ENCODE assay signal across 28 cellular contexts in the genomic region with DNA sequence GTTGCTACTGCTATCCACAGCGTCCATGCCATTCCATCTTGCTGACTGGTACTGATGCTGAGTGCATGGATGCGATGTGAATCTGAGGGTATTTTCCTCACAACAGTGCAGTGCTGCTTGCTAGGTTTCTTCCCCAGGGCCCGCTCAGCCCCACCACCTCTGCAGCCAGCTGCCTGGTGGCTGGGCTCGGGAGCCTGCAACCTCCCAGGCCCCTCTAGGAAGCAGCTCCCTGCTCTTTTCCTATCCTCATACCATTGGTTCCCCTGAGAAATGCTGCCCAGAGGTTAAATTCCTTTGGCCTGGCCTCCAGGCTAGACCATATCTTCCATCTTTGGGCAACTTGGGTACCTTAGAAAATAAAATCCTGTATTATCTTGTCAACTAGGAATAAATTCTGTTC.
"Had no signal": no experiment of that assay in that cellular context is flagged by ENCODE, and none has a peak within 500 bp of the region (broad histone marks: within the 10 kb centered on the region; RNA-seq: fewer than 3 reads in every experiment).

No MANE protein-coding gene starts in this region.

- H3K4me2 ChIP-seq: smooth muscle cell had no signal

- H3K4me3 Mint-ChIP-seq: immature natural killer cell; naive thymus-derived CD4-positive, alpha-beta T cell; natural killer cell treated with Interleukin-12 subunit alpha and Interleukin-12 subunit beta and Interleukin-15 and Interleukin-18, amount 100 ng/mL, for 72 hours; stimulated activated memory B cell treated with anti-CD40 and anti-IgM and Interleukin-4, amounts not matched to agents 10 μg/mL and 1 μg/mL and 100 μg/mL, for 72 hours; stimulated activated naive CD8-positive, alpha-beta T cell treated with anti-CD3 and anti-CD28 coated beads, Interleukin-15, amount 100 ng/mL, for 72 hours had no signal

- H3K27me3 ChIP-seq: heart left ventricle, neutrophil, right lobe of liver, testis, thyroid gland, transverse colon, upper lobe of left lung had no signal

- H3K4me3 ChIP-seq: heart left ventricle, left ventricle myocardium inferior, lung, mucosa of descending colon, psoas muscle, right lobe of liver, smooth muscle cell, testis, thyroid gland, transverse colon, upper lobe of left lung had no signal

- H3K27ac ChIP-seq: heart left ventricle, left ventricle myocardium inferior, neutrophil, parathyroid adenoma, psoas muscle, right lobe of liver, testis, thyroid gland, transverse colon, upper lobe of left lung had no signal

- ATAC-seq: heart left ventricle; mucosa of descending colon; naive thymus-derived CD4-positive, alpha-beta T cell; natural killer cell treated with Interleukin-12 subunit alpha and Interleukin-12 subunit beta and Interleukin-15 and Interleukin-18, amount 100 ng/mL, for 72 hours; psoas muscle; right lobe of liver; stimulated activated memory B cell treated with anti-CD40 and anti-IgM and Interleukin-4, amounts not matched to agents 10 μg/mL and 1 μg/mL and 100 μg/mL, for 72 hours; stimulated activated naive CD8-positive, alpha-beta T cell treated with anti-CD3 and anti-CD28 coated beads, Interleukin-15, amount 100 ng/mL, for 72 hours had no signal

- FAIRE-seq: islet of Langerhans, kidney had no signal

- H3K36me3 Mint-ChIP-seq: immature natural killer cell; naive thymus-derived CD4-positive, alpha-beta T cell; natural killer cell treated with Interleukin-12 subunit alpha and Interleukin-12 subunit beta and Interleukin-15 and Interleukin-18, amount 100 ng/mL, for 72 hours; stimulated activated memory B cell treated with anti-CD40 and anti-IgM and Interleukin-4, amounts not matched to agents 10 μg/mL and 1 μg/mL and 100 μg/mL, for 72 hours had no signal

- DNase-seq: heart left ventricle; hypothalamus; immature natural killer cell; kidney; left ventricle myocardium inferior; midbrain; mucosa of descending colon; naive thymus-derived CD4-positive, alpha-beta T cell; occipital lobe; psoas muscle; right lobe of liver; stimulated activated CD4-positive, alpha-beta T cell treated with anti-CD3 and anti-CD28 coated beads, Interleukin-1b, Interleukin-23, amount 100 ng/mL, for 48 hours; stimulated activated CD4-positive, alpha-beta T cell treated with anti-CD3 and anti-CD28 coated beads, Interleukin-2, amount 100 ng/mL, for 48 hours; stimulated activated CD4-positive, alpha-beta T cell treated with anti-CD3 and anti-CD28 coated beads, Interleukin-4, amount 100 ng/mL, for 4 hours; stimulated activated CD8-positive, alpha-beta memory T cell treated with anti-CD3 and anti-CD28 coated beads, Interleukin-4, amount 100 ng/mL, for 48 hours; stimulated activated naive CD4-positive, alpha-beta T cell treated with Interleukin-2 at 50 U/mL for 16 hours; stimulated activated naive CD8-positive, alpha-beta T cell treated with anti-CD3 and anti-CD28 coated beads, Interleukin-15, amount 100 ng/mL, for 72 hours; testis; thyroid gland; transverse colon had no signal

- H3K9me3 Mint-ChIP-seq: immature natural killer cell; naive thymus-derived CD4-positive, alpha-beta T cell; natural killer cell treated with Interleukin-12 subunit alpha and Interleukin-12 subunit beta and Interleukin-15 and Interleukin-18, amount 100 ng/mL, for 72 hours; stimulated activated memory B cell treated with anti-CD40 and anti-IgM and Interleukin-4, amounts not matched to agents 10 μg/mL and 1 μg/mL and 100 μg/mL, for 72 hours; stimulated activated naive CD8-positive, alpha-beta T cell treated with anti-CD3 and anti-CD28 coated beads, Interleukin-15, amount 100 ng/mL, for 72 hours had no signal

- H3K4me1 Mint-ChIP-seq: immature natural killer cell; naive thymus-derived CD4-positive, alpha-beta T cell; stimulated activated memory B cell treated with anti-CD40 and anti-IgM and Interleukin-4, amounts not matched to agents 10 μg/mL and 1 μg/mL and 100 μg/mL, for 72 hours; stimulated activated naive CD8-positive, alpha-beta T cell treated with anti-CD3 and anti-CD28 coated beads, Interleukin-15, amount 100 ng/mL, for 72 hours had no signal

- H3K9me3 ChIP-seq: heart left ventricle, left ventricle myocardium inferior, mucosa of descending colon, neutrophil, psoas muscle, right lobe of liver, testis, thyroid gland, transverse colon, upper lobe of left lung had no signal

- H3K9ac ChIP-seq: parathyroid adenoma had no signal

- H3K36me3 ChIP-seq: heart left ventricle, left ventricle myocardium inferior, neutrophil, right lobe of liver, thyroid gland, transverse colon, upper lobe of left lung had no signal

- H3K4me1 ChIP-seq: left ventricle myocardium inferior, parathyroid adenoma, psoas muscle, right lobe of liver, testis, transverse colon had no signal

- H3K27me3 Mint-ChIP-seq: stimulated activated memory B cell treated with anti-CD40 and anti-IgM and Interleukin-4, amounts not matched to agents 10 μg/mL and 1 μg/mL and 100 μg/mL, for 72 hours had no signal

- H3K27ac Mint-ChIP-seq: immature natural killer cell; naive thymus-derived CD4-positive, alpha-beta T cell; natural killer cell treated with Interleukin-12 subunit alpha and Interleukin-12 subunit beta and Interleukin-15 and Interleukin-18, amount 100 ng/mL, for 72 hours; stimulated activated memory B cell treated with anti-CD40 and anti-IgM and Interleukin-4, amounts not matched to agents 10 μg/mL and 1 μg/mL and 100 μg/mL, for 72 hours; stimulated activated naive CD8-positive, alpha-beta T cell treated with anti-CD3 and anti-CD28 coated beads, Interleukin-15, amount 100 ng/mL, for 72 hours had no signal

- H3K79me2 ChIP-seq: parathyroid adenoma had no signal
